1 cellular context compared by ENCODE assay signal in the genomic region with DNA sequence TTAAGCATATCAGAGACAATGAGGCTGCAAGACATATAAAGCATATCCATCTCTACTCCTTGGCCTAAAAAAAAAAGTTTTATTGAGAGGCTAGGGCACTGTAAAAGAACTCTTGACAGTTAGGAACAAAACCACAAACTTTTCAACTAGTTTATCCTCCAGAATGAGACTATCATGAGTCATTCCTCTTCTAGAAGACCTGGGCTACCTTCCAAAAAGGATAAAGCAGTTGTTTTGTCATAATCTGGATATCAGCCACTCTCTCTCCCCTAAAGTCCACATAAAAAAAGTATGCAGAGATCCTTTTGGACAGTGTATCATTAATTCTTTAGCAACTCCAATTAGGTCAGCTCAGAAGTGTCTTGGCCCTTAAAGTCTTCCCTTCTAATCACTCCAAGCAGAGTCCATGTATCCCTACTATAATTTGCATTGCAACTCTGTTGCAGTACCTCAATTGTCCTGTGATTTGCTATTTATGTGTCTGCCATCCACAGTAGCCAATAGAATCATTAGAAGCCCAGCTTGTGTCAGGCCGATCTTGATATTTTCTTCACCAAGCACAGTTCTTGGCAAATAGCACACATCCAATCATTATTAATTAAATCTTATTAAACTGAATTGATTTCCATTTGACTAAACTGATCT.
TF ChIP-seq lines count a peak whose summit lies in the region.

No MANE protein-coding gene starts in this region.

TF ChIP-seq in WTC11, 78 proteins besides CTCF, POLR2A, EP300 and RAD21 (continued from another document):
- TF ChIP-seq, protein P1, sequence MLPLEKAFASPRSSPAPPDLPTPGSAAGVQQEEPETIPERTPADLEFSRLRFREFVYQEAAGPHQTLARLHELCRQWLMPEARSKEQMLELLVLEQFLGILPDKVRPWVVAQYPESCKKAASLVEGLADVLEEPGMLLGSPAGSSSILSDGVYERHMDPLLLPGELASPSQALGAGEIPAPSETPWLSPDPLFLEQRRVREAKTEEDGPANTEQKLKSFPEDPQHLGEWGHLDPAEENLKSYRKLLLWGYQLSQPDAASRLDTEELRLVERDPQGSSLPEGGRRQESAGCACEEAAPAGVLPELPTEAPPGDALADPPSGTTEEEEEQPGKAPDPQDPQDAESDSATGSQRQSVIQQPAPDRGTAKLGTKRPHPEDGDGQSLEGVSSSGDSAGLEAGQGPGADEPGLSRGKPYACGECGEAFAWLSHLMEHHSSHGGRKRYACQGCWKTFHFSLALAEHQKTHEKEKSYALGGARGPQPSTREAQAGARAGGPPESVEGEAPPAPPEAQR (CRISPR knock-in tag; IDR thresholded peaks at IDR 0.05) = no peak
- no peak for TF ChIP-seq E2F5 (CRISPR knock-in tag; IDR thresholded peaks at IDR 0.05)
